ENCODE assay signal across 8 cellular contexts in genomic region chr12:64083285-64084210, GRCh38.
DNase-seq lines count a peak whose midpoint lies in the region; ATAC-seq lines count a peak whose summit lies in the region.

No MANE protein-coding gene starts in this region.

- CTCF ChIA-PET in T-cell (lab: Charles Lee) = no interaction called here

- peaks cover 19% of the 10 kb centered on the region for H3K36me3 ChIP-seq in ACC112 (ENCODE audit: insufficient read depth, low read length)

- H2AFZ ChIP-seq in ACC112 (ENCODE audit: low read length, unreplicated experiment) = no peak overlapping the region

- peaks cover 41% of the 10 kb centered on the region for H3K4me1 ChIP-seq in ACC112 (ENCODE audit: control insufficient read depth, insufficient read depth, low read length, unreplicated experiment)

- H3K4me3 Mint-ChIP-seq in T-cell = no peak overlapping the region

- DNase-seq in NCI-H1694 treated with DMSO at 0.1 percent for 48 hours (lab: John Stamatoyannopoulos, UW) (peak; percentile 73), dermis blood vessel endothelial cell (peak; percentile 33), mucosa of gallbladder (ENCODE audit: low spot score) (peak; percentile 80), T-cell (no peak)
- no peak for DNase-seq in NK-92 treated with Interleukin-12 subunit alpha and Interleukin-12 subunit beta, amount 100 ng/mL, for 24 hours (lab: John Stamatoyannopoulos, UW)
- no peak for DNase-seq in activated CD4-positive, alpha-beta T cell treated with anti-CD3 and anti-CD28 coated beads, Interleukin-2, amount 50 U/mL, for 1 hour

- no peak for ATAC-seq in HG03280 (IDR thresholded peaks at IDR 0.05; ENCODE audit: unreplicated experiment)
- ATAC-seq in T-cell (replicated peaks in 1 of 4) = no peak

- no peaks in the 10 kb centered on the region for H3K79me2 ChIP-seq in ACC112 (ENCODE audit: control insufficient read depth, insufficient read depth, low read length, unreplicated experiment)

- H3K4me3 ChIP-seq in ACC112 (ENCODE audit: low read depth, low read length) = peak overlapping the region; percentile 5; the same call in 1 of the 2 replicates

- H3K9me3 Mint-ChIP-seq in T-cell = no peaks in the 10 kb centered on the region

- no peaks in the 10 kb centered on the region for H3K4me1 Mint-ChIP-seq in T-cell

- POLR2A ChIA-PET in T-cell (lab: Charles Lee) = no interaction called here

- H3K36me3 Mint-ChIP-seq in T-cell = no peaks in the 10 kb centered on the region

- no peaks in the 10 kb centered on the region for H3K27me3 ChIP-seq in ACC112 (ENCODE audit: insufficient read depth, low read length)

- no peak overlapping the region for H3K27ac Mint-ChIP-seq in T-cell

- H3K27ac ChIP-seq in ACC112 (ENCODE audit: low read depth, low read length) = peak overlapping the region; percentile 28

- peaks cover 5 to 10% of the 10 kb centered on the region in 2 donors for H3K27me3 Mint-ChIP-seq in T-cell

Comparison
In these comparisons a context has a peak if more than half of its experiments do, and no peak if none do; other contexts are left out.
1. DNase-seq: peak in NCI-H1694 treated with DMSO at 0.1 percent for 48 hours (single experiment), dermis blood vessel endothelial cell (single experiment) and mucosa of gallbladder (single experiment); none in NK-92 treated with Interleukin-12 subunit alpha and Interleukin-12 subunit beta, amount 100 ng/mL, for 24 hours (single experiment), T-cell (0 of 34) and activated CD4-positive, alpha-beta T cell treated with anti-CD3 and anti-CD28 coated beads, Interleukin-2, amount 50 U/mL, for 1 hour (single experiment).